8 cellular contexts compared by ENCODE assay signal in the genomic region with DNA sequence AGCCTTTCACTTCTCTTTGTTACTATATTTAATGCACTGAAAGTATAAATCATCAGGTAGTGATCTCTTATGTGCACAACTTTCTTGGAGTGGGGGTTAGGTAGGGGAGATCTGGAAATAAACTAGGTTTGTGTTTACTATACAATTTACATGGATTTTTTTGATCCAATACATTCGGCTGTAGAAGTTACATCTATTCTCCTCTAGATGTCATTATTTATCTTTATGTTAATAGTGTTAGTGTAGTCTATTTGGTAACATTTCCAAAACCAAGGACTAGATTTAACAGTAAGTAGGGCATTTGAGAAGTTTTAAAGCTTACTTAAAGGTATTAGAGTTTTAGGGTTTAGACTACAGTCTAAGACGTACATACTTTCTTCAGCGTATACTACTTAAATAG. TPM values are rescaled to one million over a fixed set of nuclear protein-coding genes. Genes with fewer than 3 reads are reported as not detected.
DNase-seq lines count a peak whose midpoint lies in the region; ATAC-seq and TF ChIP-seq lines count a peak whose summit lies in the region.

No MANE protein-coding gene starts in this region.

- 64 to 68% (median 66%) methylated on average over 3 of the region's 3 CpGs for WGBS in psoas muscle, 3 donors
- 58% methylated on average over 3 of the region's 3 CpGs for WGBS in prostate gland

- H3K9me3 ChIP-seq in psoas muscle (no peaks in the 10 kb centered on the region), prostate gland (no peaks in the 10 kb centered on the region)

- TF ChIP-seq CTCF in coronary artery (IDR thresholded peaks at IDR 0.05): peak; percentile 27
- TF ChIP-seq CTCF in psoas muscle (IDR thresholded peaks at IDR 0.05): peak; percentile 52
- peak in 2 of 4 experiments; percentile 34 to 49 for TF ChIP-seq CTCF in prostate gland (IDR thresholded peaks at IDR 0.05)

- H3K4me3 ChIP-seq in coronary artery: no peak overlapping the region
- H3K4me3 ChIP-seq in psoas muscle: no peak overlapping the region
- H3K4me3 ChIP-seq in prostate gland: no peak overlapping the region

- H3K4me1 ChIP-seq in psoas muscle (peaks cover 4% of the 10 kb centered on the region), prostate gland (replicated peaks) (no peaks in the 10 kb centered on the region)

- H3K27ac ChIP-seq in coronary artery (peak overlapping the region in 1 of 2 donors; percentile 20), psoas muscle (no peak overlapping the region), prostate gland (no peak overlapping the region)

- ATAC-seq in psoas muscle: peak; percentile 37 to 81 (median 60)

- H3K27me3 ChIP-seq in psoas muscle (ENCODE audit: insufficient read depth in 3 of 3, low read length in 2 of 3): no peaks in the 10 kb centered on the region
- H3K27me3 ChIP-seq in prostate gland (replicated peaks; ENCODE audit: insufficient read depth): no peaks in the 10 kb centered on the region

- DNase-seq in SKM-1 treated with dmso at 0.1 percent for 144 hours (lab: John Stamatoyannopoulos, UW; ENCODE audit: unreplicated experiment) (peak; percentile 64), SKM-1 (lab: John Stamatoyannopoulos, UW; ENCODE audit: unreplicated experiment) (no peak), NCI-H2227 (lab: John Stamatoyannopoulos, UW; ENCODE audit: unreplicated experiment) (peak; percentile 7), coronary artery (ENCODE audit: low spot score) (no peak), psoas muscle (no peak), posterior vena cava (ENCODE audit: low spot score) (no peak), prostate gland (ENCODE audit: low spot score) (no peak), activated gamma-delta T cell treated with Interleukin-2 at 50 U/mL for 16 hours (no peak)

- no peak for TF ChIP-seq POLR2A in prostate gland (IDR thresholded peaks at IDR 0.05)

- H3K36me3 ChIP-seq in psoas muscle (ENCODE audit: insufficient read depth in 1 of 2, low read depth in 1 of 2): peaks cover 6 to 80% of the 10 kb centered on the region in 2 donors
- no peaks in the 10 kb centered on the region for H3K36me3 ChIP-seq in prostate gland

- intact Hi-C loops in psoas muscle (cut with DNase I) (loop anchor here in 1 of 2 donors (2.0 kb wide), 1 partner anchor 96 kb away; no protein-coding TSS in a partner anchor), posterior vena cava (cut with DNase I) (loop anchor here (5.0 to 10.0 kb wide), 2 partner anchors 92 to 94 kb away; no protein-coding TSS in a partner anchor), prostate gland (cut with DNase I) (loop anchor here (1.0 kb wide), 1 partner anchor 96 kb away; no protein-coding TSS in a partner anchor)

RNA-seq across cellular contexts. Expression of a gene that starts 5.4 kb away (rescaled TPM):
- total RNA-seq in psoas muscle (10 to 100 TPM; 18.7 to 25.5 (median 19.2) TPM), posterior vena cava (10 to 100 TPM; 42.1 to 44.1 TPM), prostate gland (10 to 100 TPM; 29.6 to 33.3 TPM)
- polyA plus RNA-seq in psoas muscle: 10 to 100 TPM; 13.0 to 36.0 (median 15.0) TPM

Comparison
In these comparisons a context has a peak if more than half of its experiments do, and no peak if none do; other contexts are left out.
1. DNase-seq: peak in SKM-1 treated with dmso at 0.1 percent for 144 hours (single experiment) and NCI-H2227 (single experiment); none in SKM-1 (single experiment), coronary artery (single experiment), psoas muscle (0 of 2), posterior vena cava (single experiment), prostate gland (single experiment) and activated gamma-delta T cell treated with Interleukin-2 at 50 U/mL for 16 hours (single experiment).